ENCODE assay signal across 20 cellular contexts in the genomic region with DNA sequence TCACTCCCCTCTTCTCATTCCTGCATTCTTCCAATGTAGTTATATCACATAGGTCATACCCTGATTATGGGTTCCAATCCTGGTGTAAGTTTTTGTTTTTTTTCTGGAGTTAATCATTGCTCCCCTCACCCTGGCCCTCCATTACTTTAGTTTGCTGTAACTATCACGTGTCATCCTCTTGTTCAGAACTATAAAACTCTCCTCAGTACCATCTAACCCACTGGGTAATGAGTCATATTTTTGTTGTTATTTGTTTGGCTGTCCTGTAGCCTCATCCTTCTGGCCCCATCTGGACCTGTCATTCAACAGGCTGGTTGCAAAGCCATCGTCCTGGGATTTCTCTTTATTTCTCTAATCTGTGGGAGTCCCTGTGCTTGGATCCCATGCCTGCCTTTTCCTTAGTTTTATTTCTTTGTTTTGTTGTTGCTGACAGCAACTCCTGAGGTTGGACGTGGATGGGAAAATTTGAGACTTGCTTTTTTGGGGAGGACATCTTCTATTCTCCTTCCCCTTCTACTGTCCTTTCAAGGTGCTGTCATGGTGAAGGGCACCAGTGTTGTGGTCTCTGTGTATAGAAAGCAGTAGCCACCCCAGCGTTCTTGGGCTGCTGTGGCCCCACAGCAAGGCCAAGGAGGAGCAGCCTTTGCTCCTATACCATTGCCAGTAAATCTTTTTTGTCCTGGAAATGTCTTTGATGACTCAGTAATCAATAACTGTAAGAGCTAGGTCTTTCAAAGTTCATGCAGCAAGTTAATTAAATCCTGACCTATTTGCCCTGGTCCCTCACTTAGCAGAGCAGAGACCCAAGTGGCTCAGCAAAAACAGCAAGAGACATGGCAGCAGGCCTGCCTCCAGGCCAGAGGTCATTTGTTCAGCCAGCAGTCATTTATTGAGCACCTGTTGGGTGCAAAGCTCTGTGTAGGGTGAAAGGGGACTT.
DNase-seq lines count a peak whose midpoint lies in the region; ATAC-seq and TF ChIP-seq lines count a peak whose summit lies in the region.
"Had no signal": no experiment of that assay in that cellular context is flagged by ENCODE, and none has a peak within 500 bp of the region (broad histone marks: within the 10 kb centered on the region; RNA-seq: fewer than 3 reads in every experiment).

No MANE protein-coding gene starts in this region.

- intact Hi-C loops in right cardiac atrium (cut with DNase I): no loop called here

- H3K9me3 Mint-ChIP-seq in nephron progenitor cell: no peaks in the 10 kb centered on the region
- H3K9me3 Mint-ChIP-seq: T-helper 1 cell treated with Interleukin-12 subunit alpha and Interleukin-12 subunit beta and Interleukin-4 antibody, amounts not matched to agents 30 μg/mL and 1 μg/mL, for 36 hours had no signal

- H3K27me3 ChIP-seq in cardiac muscle cell (no peaks in the 10 kb centered on the region), right cardiac atrium (ENCODE audit: control insufficient read depth, insufficient read depth) (no peaks in the 10 kb centered on the region), ectodermal cell (ENCODE audit: control insufficient read depth, insufficient read depth, low read length, poor library complexity, severe bottlenecking) (no peaks in the 10 kb centered on the region)
- H3K27me3 ChIP-seq: pancreas had no signal

- ATAC-seq in right cardiac atrium: no peak
- ATAC-seq in HG03280 (IDR thresholded peaks at IDR 0.05; ENCODE audit: unreplicated experiment): no peak
- ATAC-seq in HG03097 (IDR thresholded peaks at IDR 0.05; ENCODE audit: low FRiP score, unreplicated experiment): no peak
- ATAC-seq in esophagus mucosa: no peak

- TF ChIP-seq CTCF in cardiac muscle cell (IDR thresholded peaks at IDR 0.05; ENCODE audit: low read depth, low read length) (no peak), nephron progenitor cell (IDR thresholded peaks at IDR 0.05) (no peak)

- H3K27ac Mint-ChIP-seq in nephron progenitor cell: peak overlapping the region; percentile 53
- H3K27ac Mint-ChIP-seq: T-helper 1 cell treated with Interleukin-12 subunit alpha and Interleukin-12 subunit beta and Interleukin-4 antibody, amounts not matched to agents 30 μg/mL and 1 μg/mL, for 36 hours had no signal

- H3K4me1 ChIP-seq in cardiac muscle cell (ENCODE audit: low read depth) (peaks cover 63% of the 10 kb centered on the region), right cardiac atrium (ENCODE audit: control insufficient read depth, insufficient read depth, low read length) (peaks cover 2% of the 10 kb centered on the region), ectodermal cell (ENCODE audit: control insufficient read depth, insufficient read depth, low read length) (peaks cover 60% of the 10 kb centered on the region)

- H3K9me3 ChIP-seq in cardiac muscle cell (ENCODE audit: low read depth) (no peaks in the 10 kb centered on the region), right cardiac atrium (ENCODE audit: control insufficient read depth, low read length) (no peaks in the 10 kb centered on the region), ectodermal cell (ENCODE audit: control insufficient read depth, low read length) (no peaks in the 10 kb centered on the region)
- H3K9me3 ChIP-seq: left ventricle myocardium inferior, pancreas had no signal

- H3K4me3 ChIP-seq in cardiac muscle cell (no peak overlapping the region), right cardiac atrium (ENCODE audit: low read length) (no peak overlapping the region), ectodermal cell (ENCODE audit: insufficient read depth, low read depth, low read length) (peak overlapping the region; percentile 4)
- H3K4me3 ChIP-seq: pancreas, smooth muscle cell had no signal

- peak overlapping the region; percentile 5 for H3K4me3 Mint-ChIP-seq in nephron progenitor cell
- H3K4me3 Mint-ChIP-seq: T-helper 1 cell treated with Interleukin-12 subunit alpha and Interleukin-12 subunit beta and Interleukin-4 antibody, amounts not matched to agents 30 μg/mL and 1 μg/mL, for 36 hours had no signal

- peaks cover 63% of the 10 kb centered on the region for H3K4me1 Mint-ChIP-seq in nephron progenitor cell

- DNase-seq in cardiac muscle cell (ENCODE audit: low read depth in 1 of 2, low spot score in 1 of 2) (no peak), right cardiac atrium (no peak), nephron progenitor cell (no peak), NCI-H1092 (lab: John Stamatoyannopoulos, UW) (no peak)
- DNase-seq: activated CD4-positive, alpha-beta T cell treated with anti-CD3 and anti-CD28 coated beads, Interleukin-2, amount 50 U/mL, for 48 hours; activated naive CD4-positive, alpha-beta T cell; activated T-cell treated with anti-CD3 and anti-CD28 coated beads for 4 hours; KBM-7; NCI-H1105 treated with DMSO at 0.1 percent for 48 hours; NCI-H2107; NCI-H69; pancreas; WERI-Rb-1 had no signal

- H3K36me3 Mint-ChIP-seq in nephron progenitor cell (ENCODE audit: low read depth): peaks cover 18% of the 10 kb centered on the region

- H3K27ac ChIP-seq in cardiac muscle cell: peak overlapping the region; percentile 87
- no peak overlapping the region for H3K27ac ChIP-seq in right cardiac atrium (ENCODE audit: low read length)
- H3K27ac ChIP-seq in ectodermal cell (ENCODE audit: insufficient read depth, low read depth, low read length, poor library complexity, severe bottlenecking): peak overlapping the region; percentile 45
- H3K27ac ChIP-seq: left ventricle myocardium inferior, WERI-Rb-1 had no signal

- 83% methylated on average over 4 of the region's 4 CpGs for WGBS in right cardiac atrium
- WGBS in ectodermal cell, 2 experiments: 75 to 80% methylated on average over 2 to 4 of the region's 4 CpGs

- no peaks in the 10 kb centered on the region for H3K27me3 Mint-ChIP-seq in nephron progenitor cell (ENCODE audit: low read depth, poor library complexity)

- no peaks in the 10 kb centered on the region for H3K36me3 ChIP-seq in cardiac muscle cell
- H3K36me3 ChIP-seq in ectodermal cell (ENCODE audit: control insufficient read depth, insufficient read depth, low read length): no peaks in the 10 kb centered on the region
- H3K36me3 ChIP-seq: left ventricle myocardium inferior, pancreas, WERI-Rb-1 had no signal
